Comparison of ENCODE assay signal across 29 cellular contexts in genomic region chr4:41571422-41571821, GRCh38. TPM values are rescaled to one million over a fixed set of nuclear protein-coding genes. Genes with fewer than 3 reads are reported as not detected.
"Had no signal": no experiment of that assay in that cellular context is flagged by ENCODE, and none has a peak within 500 bp of the region (broad histone marks: within the 10 kb centered on the region; RNA-seq: fewer than 3 reads in every experiment).

No MANE protein-coding gene starts in this region.

- DNase-seq: activated CD4-positive, alpha-beta memory T cell treated with anti-CD3 and anti-CD28 coated beads for 36 hours; activated CD4-positive, alpha-beta T cell treated with anti-CD3 and anti-CD28 coated beads for 48 hours; activated CD8-positive, alpha-beta memory T cell treated with anti-CD3 and anti-CD28 coated beads, Interleukin-2, amount 50 U/mL, for 4 hours; activated effector memory CD4-positive, alpha-beta T cell treated with anti-CD3 and anti-CD28 coated beads, Interleukin-2, amount 50 U/mL, for 16 hours; activated naive CD4-positive, alpha-beta T cell treated with anti-CD3 and anti-CD28 coated beads for 36 hours; activated naive CD8-positive, alpha-beta T cell treated with anti-CD3 and anti-CD28 coated beads for 36 hours; activated T-cell treated with anti-CD3 and anti-CD28 coated beads, Interleukin-2, amount 50 U/mL, for 1 hour; adrenal gland; aorta; body of pancreas; cerebellar nuclear complex; colonic mucosa; effector memory CD8-positive, alpha-beta T cell; erythroblast; mesenchymal stem cell; naive thymus-derived CD8-positive, alpha-beta T cell; nucleus accumbens; pancreas; stimulated activated CD4-positive, alpha-beta T cell treated with anti-CD3 and anti-CD28 coated beads, Interleukin-2, amount 100 ng/mL, for 48 hours; stimulated activated naive CD4-positive, alpha-beta T cell treated with Interleukin-2 at 50 U/mL for 16 hours; SW 1271; T-helper 9 cell; upper lobe of left lung had no signal

- H3K4me1 ChIP-seq: body of pancreas, colonic mucosa had no signal

- ATAC-seq: activated CD4-positive, CD25-positive, alpha-beta regulatory T cell treated with anti-CD3 and anti-CD28 coated beads, Interleukin-2, amount 50 U/mL, for 24 hours; body of pancreas; effector memory CD8-positive, alpha-beta T cell; naive thymus-derived CD8-positive, alpha-beta T cell; pancreas had no signal

- H3K27ac ChIP-seq: body of pancreas, colonic mucosa, pancreas, prostate gland, thoracic aorta, VCaP had no signal

- H3K4me3 ChIP-seq: body of pancreas, colonic mucosa, pancreas, prostate gland, thoracic aorta, upper lobe of left lung had no signal

- H3K9me3 ChIP-seq: adrenal gland, body of pancreas, colonic mucosa, pancreas, prostate gland, thoracic aorta, upper lobe of left lung had no signal

- H3K27me3 ChIP-seq: adrenal gland, body of pancreas, colonic mucosa, pancreas, upper lobe of left lung had no signal

- H3K36me3 ChIP-seq: adrenal gland, colonic mucosa, pancreas, prostate gland, thoracic aorta, upper lobe of left lung had no signal

RNA-seq across cellular contexts. Expression of gene LIMCH1, which starts 33.5 kb away (rescaled TPM):
- total RNA-seq: activated CD4-positive, alpha-beta memory T cell treated with anti-CD3 and anti-CD28 coated beads for 36 hours; activated CD8-positive, alpha-beta memory T cell treated with anti-CD3 and anti-CD28 coated beads for 36 hours; activated naive CD4-positive, alpha-beta T cell treated with anti-CD3 and anti-CD28 coated beads for 36 hours; activated naive CD8-positive, alpha-beta T cell treated with anti-CD3 and anti-CD28 coated beads for 36 hours; activated T-helper 1 cell treated with anti-CD3 and anti-CD28 coated beads, Interleukin-12 subunit alpha, Interleukin-12 subunit beta, Interleukin-2, Interleukin-4 antibody, amounts not matched to agents 30 ng/mL and 10 ng/mL and 1 ng/mL, durations not matched to agents 14 hours and 24 hours and 36 hours; naive thymus-derived CD8-positive, alpha-beta T cell had no signal
- polyA plus RNA-seq: naive thymus-derived CD8-positive, alpha-beta T cell had no signal
